Comparison of ENCODE assay signal across 8 cellular contexts in the genomic region with DNA sequence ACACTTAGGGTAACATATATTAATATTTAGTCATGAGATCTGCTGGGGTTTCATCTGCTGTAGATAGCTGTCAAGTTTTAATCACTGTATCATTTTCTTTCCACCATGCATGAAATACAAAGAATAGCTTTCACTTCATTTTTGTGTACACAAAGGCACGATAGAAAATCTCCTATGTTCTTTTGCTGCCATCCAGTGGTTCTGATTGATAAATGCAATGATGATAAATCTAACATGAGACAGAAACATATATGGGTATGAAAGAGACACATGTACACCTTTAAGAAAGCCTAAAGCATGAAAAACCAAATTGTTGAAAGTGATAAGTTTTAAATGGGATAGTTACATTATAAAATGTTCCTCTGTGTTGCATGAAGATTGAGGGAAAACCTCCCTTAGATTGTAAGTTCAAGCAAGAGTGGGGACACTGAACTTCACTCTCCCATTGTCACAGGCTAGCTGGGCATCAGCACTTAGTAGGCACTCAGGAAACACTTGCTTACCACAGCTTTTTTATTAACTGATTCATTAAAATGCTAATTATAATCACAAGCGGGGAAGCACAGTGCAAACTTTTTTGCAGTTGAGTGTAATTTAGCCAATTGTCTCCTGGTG. TPM values are rescaled to one million over a fixed set of nuclear protein-coding genes. Genes with fewer than 3 reads are reported as not detected.
DNase-seq lines count a peak whose midpoint lies in the region; ATAC-seq and TF ChIP-seq lines count a peak whose summit lies in the region.

No MANE protein-coding gene starts in this region.

- intact Hi-C loops in vagina (cut with DNase I): no loop called here

- no peak for TF ChIP-seq POLR2A in vagina (IDR thresholded peaks at IDR 0.05)

- H3K4me3 ChIP-seq in kidney epithelial cell (ENCODE audit: low read depth, low read length) (no peak overlapping the region), vagina (no peak overlapping the region)

- peak; percentile 73 for ATAC-seq in GM18499 (IDR thresholded peaks at IDR 0.05; ENCODE audit: insufficient read depth, unreplicated experiment)
- peak; percentile 87 for ATAC-seq in HG03175 (IDR thresholded peaks at IDR 0.05; ENCODE audit: unreplicated experiment)

- no peak overlapping the region for H3K4me3 Mint-ChIP-seq in activated T-cell treated with anti-CD3 and anti-CD28 coated beads, Interleukin-2, amount 50 U/mL, for 24 hours

- H3K27ac ChIP-seq in vagina: no peak overlapping the region

- no peaks in the 10 kb centered on the region for H3K36me3 Mint-ChIP-seq in activated T-cell treated with anti-CD3 and anti-CD28 coated beads, Interleukin-2, amount 50 U/mL, for 24 hours (ENCODE audit: low read depth)

- H3K9me3 ChIP-seq in vagina: no peaks in the 10 kb centered on the region

- H3K4me1 Mint-ChIP-seq in activated T-cell treated with anti-CD3 and anti-CD28 coated beads, Interleukin-2, amount 50 U/mL, for 24 hours (ENCODE audit: low read depth): no peaks in the 10 kb centered on the region

- H3K27ac Mint-ChIP-seq in activated T-cell treated with anti-CD3 and anti-CD28 coated beads, Interleukin-2, amount 50 U/mL, for 24 hours: no peak overlapping the region

- H3K27me3 ChIP-seq in kidney epithelial cell (ENCODE audit: control insufficient read depth, insufficient read depth, low read length) (no peaks in the 10 kb centered on the region), vagina (no peaks in the 10 kb centered on the region)

- peaks cover 4% of the 10 kb centered on the region for H3K27me3 Mint-ChIP-seq in activated T-cell treated with anti-CD3 and anti-CD28 coated beads, Interleukin-2, amount 50 U/mL, for 24 hours

- peak; percentile 58 for TF ChIP-seq CTCF in kidney epithelial cell (IDR thresholded peaks at IDR 0.05; ENCODE audit: insufficient read depth, low read length, poor library complexity, severe bottlenecking)
- TF ChIP-seq CTCF in vagina (IDR thresholded peaks at IDR 0.05): peak; percentile 38 to 52 (median 42)

- DNase-seq in AG20443 (ENCODE audit: low spot score) (peak; percentile 44), NCI-H2227 (lab: John Stamatoyannopoulos, UW; ENCODE audit: unreplicated experiment) (peak; percentile 80), astrocyte of the hippocampus (ENCODE audit: low read depth, low spot score) (peak; percentile 71), kidney epithelial cell (ENCODE audit: low read depth) (no peak), vagina (ENCODE audit: extremely low spot score in 2 of 2) (no peak)
- no peak for DNase-seq in activated T-cell treated with anti-CD3 and anti-CD28 coated beads, Interleukin-2, amount 50 U/mL, for 24 hours

- H3K36me3 ChIP-seq in kidney epithelial cell (ENCODE audit: control insufficient read depth, insufficient read depth, low read length) (no peaks in the 10 kb centered on the region), vagina (no peaks in the 10 kb centered on the region)

- no peaks in the 10 kb centered on the region for H3K4me1 ChIP-seq in vagina

- no peaks in the 10 kb centered on the region for H3K9me3 Mint-ChIP-seq in activated T-cell treated with anti-CD3 and anti-CD28 coated beads, Interleukin-2, amount 50 U/mL, for 24 hours

RNA-seq across cellular contexts. Expression of a gene that starts 31.2 kb away (rescaled TPM):
- total RNA-seq in kidney epithelial cell: 21.6 and 24.3 TPM in 2 replicates
- total RNA-seq in vagina: 21.9 TPM

Comparison
In these comparisons a context has a peak if more than half of its experiments do, and no peak if none do; other contexts are left out.
1. DNase-seq: peak in AG20443 (single experiment), NCI-H2227 (single experiment) and astrocyte of the hippocampus (single experiment); none in kidney epithelial cell (single experiment), vagina (0 of 2) and activated T-cell treated with anti-CD3 and anti-CD28 coated beads, Interleukin-2, amount 50 U/mL, for 24 hours (single experiment).